9 cellular contexts compared by ENCODE assay signal in the genomic region with DNA sequence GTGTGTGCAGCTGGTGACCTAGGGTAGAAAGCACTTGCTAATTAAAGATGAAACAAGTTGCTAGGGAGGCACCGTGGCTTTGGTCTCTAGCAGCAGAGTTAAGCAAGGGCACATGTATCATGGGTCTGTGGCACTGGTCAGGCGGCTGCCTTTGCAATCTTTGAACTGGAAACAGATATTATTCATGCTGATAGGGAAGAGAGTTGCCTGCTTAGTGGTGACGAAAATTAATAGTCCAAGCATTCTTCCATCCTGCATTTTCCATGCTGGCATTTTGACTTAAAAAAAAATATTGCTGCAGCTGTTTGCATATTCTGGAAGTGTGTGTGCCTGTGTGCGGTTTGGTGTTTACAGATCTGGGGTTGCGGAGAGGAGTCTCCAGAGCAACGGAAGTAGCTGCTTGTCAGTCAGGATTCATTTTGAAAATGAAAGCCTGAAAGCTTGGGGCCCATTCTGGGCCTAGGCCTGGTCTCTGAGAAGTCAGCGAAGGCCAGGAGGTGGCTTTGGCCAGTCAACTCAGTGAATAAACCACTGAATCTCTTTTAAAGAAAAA. TPM values are rescaled to one million over a fixed set of nuclear protein-coding genes. Genes with fewer than 3 reads are reported as not detected.
DNase-seq lines count a peak whose midpoint lies in the region; ATAC-seq and TF ChIP-seq lines count a peak whose summit lies in the region.
"Had no signal": no experiment of that assay in that cellular context is flagged by ENCODE, and none has a peak within 500 bp of the region (broad histone marks: within the 10 kb centered on the region; RNA-seq: fewer than 3 reads in every experiment).

No MANE protein-coding gene starts in this region.

- TF ChIP-seq CTCF in mucosa of descending colon (IDR thresholded peaks at IDR 0.05) = no peak
- no peak for TF ChIP-seq CTCF in PC-9 (conservative IDR thresholded peaks at IDR 0.05)

- H3K9me3 ChIP-seq in mucosa of descending colon (no peaks in the 10 kb centered on the region), PC-9 (ENCODE audit: insufficient read depth, low read depth) (no peaks in the 10 kb centered on the region)

- no peak overlapping the region for H3K4me2 ChIP-seq in PC-9

- H3K4me1 ChIP-seq in mucosa of descending colon (ENCODE audit: low read depth) (no peaks in the 10 kb centered on the region), PC-9 (replicated peaks; ENCODE audit: insufficient read depth) (peaks cover 9% of the 10 kb centered on the region)

- H3K27me3 ChIP-seq in PC-9 (ENCODE audit: insufficient read depth, low read depth) = no peaks in the 10 kb centered on the region

- DNase-seq in cardiac septum (ENCODE audit: low spot score) = peak; percentile 72
- no peak for DNase-seq in Right ventricle myocardium inferior (ENCODE audit: missing footprints)
- peak; percentile 64 for DNase-seq in activated CD4-positive, alpha-beta T cell treated with anti-CD3 and anti-CD28 coated beads for 48 hours
- peak in 1 of 3 donors; percentile 38 for DNase-seq in mucosa of descending colon
- DNase-seq in cortex of kidney (lab: John Stamatoyannopoulos, UW) = no peak
- no peak for DNase-seq in RKO (ENCODE audit: low spot score)
- no peak for DNase-seq in PC-9

- H3K4me3 ChIP-seq in mucosa of descending colon = no peak overlapping the region
- no peak overlapping the region for H3K4me3 ChIP-seq in PC-9

- H3K9me2 ChIP-seq in PC-9 (ENCODE audit: insufficient read depth) = no peaks in the 10 kb centered on the region

- H3K27ac ChIP-seq in PC-9 = no peak overlapping the region

- CTCF ChIA-PET in PC-9 (lab: Charles Lee) = no interaction called here

- no peaks in the 10 kb centered on the region for H3F3A ChIP-seq in PC-9 (ENCODE audit: insufficient read depth, low read depth)

- no peaks in the 10 kb centered on the region for H3K79me2 ChIP-seq in PC-9 (ENCODE audit: low read depth)

- H4K20me1 ChIP-seq in PC-9 (ENCODE audit: insufficient read depth) = no peaks in the 10 kb centered on the region

- intact Hi-C loops in cardiac septum (cut with DNase I) = no loop called here
- intact Hi-C loops in Right ventricle myocardium inferior (cut with DNase I) = no loop called here
- intact Hi-C loops in mucosa of descending colon (cut with DNase I, micrococcal nuclease) = no loop called here
- intact Hi-C loops in PC-9 (cut with micrococcal nuclease; ENCODE audit: unreplicated experiment) = no loop called here

- no peak overlapping the region for H2AFZ ChIP-seq in PC-9

- ATAC-seq in Right ventricle myocardium inferior (no peak), HG03442 (IDR thresholded peaks at IDR 0.05; ENCODE audit: unreplicated experiment) (peak; percentile 65), mucosa of descending colon (peak; percentile 21)

- POLR2A ChIA-PET in PC-9 (lab: Charles Lee; ENCODE audit: unreplicated experiment) = interaction anchor here (0.7 kb wide), 1 partner anchor 11 kb away, joined by 7 read pairs; no protein-coding TSS in a partner anchor

- BruUV-seq in PC-9 (replicated peaks; lab: Mats Ljungman, UMichigan) = no TSS peak

- H3K36me3 ChIP-seq in mucosa of descending colon (ENCODE audit: low read depth) (no peaks in the 10 kb centered on the region), PC-9 (ENCODE audit: low read depth) (no peaks in the 10 kb centered on the region)

RNA-seq across cellular contexts. Expression of a gene that starts 2.3 kb away (rescaled TPM):
- total RNA-seq in cardiac septum (not detected), Right ventricle myocardium inferior (0.41 TPM), mucosa of descending colon (1 to 10 TPM; 1.4 to 2.7 (median 2.1) TPM), PC-9 (2021) (1.4 and 2.8 TPM in 2 replicates)
- total RNA-seq: pulmonary artery endothelial cell had no signal

RNA-seq across cellular contexts. Expression of a gene that starts 35.4 kb away (rescaled TPM):
- total RNA-seq in cardiac septum (733 TPM), Right ventricle myocardium inferior (1,140 TPM), mucosa of descending colon (1,000 to 10,000 TPM; 1,241 to 1,374 (median 1,261) TPM), PC-9 (2021) (3,176 and 3,660 TPM in 2 replicates)

Comparison
In these comparisons a context has a peak if more than half of its experiments do, and no peak if none do; other contexts are left out.
1. DNase-seq: peak in cardiac septum (single experiment) and activated CD4-positive, alpha-beta T cell treated with anti-CD3 and anti-CD28 coated beads for 48 hours (single experiment); none in Right ventricle myocardium inferior (single experiment), cortex of kidney (single experiment), RKO (single experiment) and PC-9 (0 of 2).